ENCODE assay signal across 1 cellular context in genomic region chr1:226132731-226133503, GRCh38.
TF ChIP-seq lines count a peak whose summit lies in the region.

No MANE protein-coding gene starts in this region.

TF ChIP-seq in SK-N-SH, 30 proteins besides CTCF, POLR2A, EP300 and RAD21 (continued from another document):
- TF ChIP-seq REST (IDR thresholded peaks at IDR 0.05; ENCODE audit: low read depth, low read length): no peak
- no peak for TF ChIP-seq POLR2AphosphoS5 (IDR thresholded peaks at IDR 0.05; ENCODE audit: low read depth, low read length)
- TF ChIP-seq JUND (IDR thresholded peaks at IDR 0.05): no peak
- no peak for TF ChIP-seq IRF3 (IDR thresholded peaks at IDR 0.05; ENCODE audit: low read depth, low read length)
- TF ChIP-seq MAX (IDR thresholded peaks at IDR 0.05; ENCODE audit: low read depth): no peak
- no peak for TF ChIP-seq SMC3 (IDR thresholded peaks at IDR 0.05; ENCODE audit: low read depth, low read length)
- no peak for TF ChIP-seq RFX5 (IDR thresholded peaks at IDR 0.05; ENCODE audit: low read length)
- no peak for TF ChIP-seq TAF1 (IDR thresholded peaks at IDR 0.05; ENCODE audit: borderline replicate concordance, low read depth, low read length)
- TF ChIP-seq RXRA (IDR thresholded peaks at IDR 0.05; ENCODE audit: borderline replicate concordance, low read depth): no peak
- no peak for TF ChIP-seq TEAD4 (IDR thresholded peaks at IDR 0.05; ENCODE audit: borderline replicate concordance, insufficient read depth)
